1 cellular context compared by ENCODE assay signal in the genomic region with DNA sequence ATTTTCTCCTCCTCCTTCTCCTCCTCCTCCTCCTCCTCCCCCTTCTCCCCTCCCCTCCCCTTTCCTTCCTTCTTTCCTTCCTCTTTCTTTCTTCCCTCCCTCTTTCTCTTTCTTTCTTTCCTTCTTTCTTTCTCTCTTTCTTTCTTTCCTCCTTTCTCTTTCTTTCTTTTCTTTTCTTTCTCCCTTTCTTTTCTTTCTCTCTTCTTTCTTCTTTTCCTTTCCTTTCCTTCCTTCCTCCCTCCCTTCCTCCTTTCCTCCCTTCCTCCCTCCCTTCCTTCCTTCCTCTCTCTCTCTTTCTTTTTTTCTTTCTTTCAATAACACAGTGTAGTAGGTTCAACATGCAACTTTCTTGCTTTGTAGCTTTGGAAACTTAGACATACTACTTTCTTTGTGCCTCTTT.
TF ChIP-seq lines count a peak whose summit lies in the region.

No MANE protein-coding gene starts in this region.

TF ChIP-seq in GM23338, 12 proteins besides CTCF, POLR2A, EP300 and RAD21 (continued from another document):
- TF ChIP-seq, protein P1, sequence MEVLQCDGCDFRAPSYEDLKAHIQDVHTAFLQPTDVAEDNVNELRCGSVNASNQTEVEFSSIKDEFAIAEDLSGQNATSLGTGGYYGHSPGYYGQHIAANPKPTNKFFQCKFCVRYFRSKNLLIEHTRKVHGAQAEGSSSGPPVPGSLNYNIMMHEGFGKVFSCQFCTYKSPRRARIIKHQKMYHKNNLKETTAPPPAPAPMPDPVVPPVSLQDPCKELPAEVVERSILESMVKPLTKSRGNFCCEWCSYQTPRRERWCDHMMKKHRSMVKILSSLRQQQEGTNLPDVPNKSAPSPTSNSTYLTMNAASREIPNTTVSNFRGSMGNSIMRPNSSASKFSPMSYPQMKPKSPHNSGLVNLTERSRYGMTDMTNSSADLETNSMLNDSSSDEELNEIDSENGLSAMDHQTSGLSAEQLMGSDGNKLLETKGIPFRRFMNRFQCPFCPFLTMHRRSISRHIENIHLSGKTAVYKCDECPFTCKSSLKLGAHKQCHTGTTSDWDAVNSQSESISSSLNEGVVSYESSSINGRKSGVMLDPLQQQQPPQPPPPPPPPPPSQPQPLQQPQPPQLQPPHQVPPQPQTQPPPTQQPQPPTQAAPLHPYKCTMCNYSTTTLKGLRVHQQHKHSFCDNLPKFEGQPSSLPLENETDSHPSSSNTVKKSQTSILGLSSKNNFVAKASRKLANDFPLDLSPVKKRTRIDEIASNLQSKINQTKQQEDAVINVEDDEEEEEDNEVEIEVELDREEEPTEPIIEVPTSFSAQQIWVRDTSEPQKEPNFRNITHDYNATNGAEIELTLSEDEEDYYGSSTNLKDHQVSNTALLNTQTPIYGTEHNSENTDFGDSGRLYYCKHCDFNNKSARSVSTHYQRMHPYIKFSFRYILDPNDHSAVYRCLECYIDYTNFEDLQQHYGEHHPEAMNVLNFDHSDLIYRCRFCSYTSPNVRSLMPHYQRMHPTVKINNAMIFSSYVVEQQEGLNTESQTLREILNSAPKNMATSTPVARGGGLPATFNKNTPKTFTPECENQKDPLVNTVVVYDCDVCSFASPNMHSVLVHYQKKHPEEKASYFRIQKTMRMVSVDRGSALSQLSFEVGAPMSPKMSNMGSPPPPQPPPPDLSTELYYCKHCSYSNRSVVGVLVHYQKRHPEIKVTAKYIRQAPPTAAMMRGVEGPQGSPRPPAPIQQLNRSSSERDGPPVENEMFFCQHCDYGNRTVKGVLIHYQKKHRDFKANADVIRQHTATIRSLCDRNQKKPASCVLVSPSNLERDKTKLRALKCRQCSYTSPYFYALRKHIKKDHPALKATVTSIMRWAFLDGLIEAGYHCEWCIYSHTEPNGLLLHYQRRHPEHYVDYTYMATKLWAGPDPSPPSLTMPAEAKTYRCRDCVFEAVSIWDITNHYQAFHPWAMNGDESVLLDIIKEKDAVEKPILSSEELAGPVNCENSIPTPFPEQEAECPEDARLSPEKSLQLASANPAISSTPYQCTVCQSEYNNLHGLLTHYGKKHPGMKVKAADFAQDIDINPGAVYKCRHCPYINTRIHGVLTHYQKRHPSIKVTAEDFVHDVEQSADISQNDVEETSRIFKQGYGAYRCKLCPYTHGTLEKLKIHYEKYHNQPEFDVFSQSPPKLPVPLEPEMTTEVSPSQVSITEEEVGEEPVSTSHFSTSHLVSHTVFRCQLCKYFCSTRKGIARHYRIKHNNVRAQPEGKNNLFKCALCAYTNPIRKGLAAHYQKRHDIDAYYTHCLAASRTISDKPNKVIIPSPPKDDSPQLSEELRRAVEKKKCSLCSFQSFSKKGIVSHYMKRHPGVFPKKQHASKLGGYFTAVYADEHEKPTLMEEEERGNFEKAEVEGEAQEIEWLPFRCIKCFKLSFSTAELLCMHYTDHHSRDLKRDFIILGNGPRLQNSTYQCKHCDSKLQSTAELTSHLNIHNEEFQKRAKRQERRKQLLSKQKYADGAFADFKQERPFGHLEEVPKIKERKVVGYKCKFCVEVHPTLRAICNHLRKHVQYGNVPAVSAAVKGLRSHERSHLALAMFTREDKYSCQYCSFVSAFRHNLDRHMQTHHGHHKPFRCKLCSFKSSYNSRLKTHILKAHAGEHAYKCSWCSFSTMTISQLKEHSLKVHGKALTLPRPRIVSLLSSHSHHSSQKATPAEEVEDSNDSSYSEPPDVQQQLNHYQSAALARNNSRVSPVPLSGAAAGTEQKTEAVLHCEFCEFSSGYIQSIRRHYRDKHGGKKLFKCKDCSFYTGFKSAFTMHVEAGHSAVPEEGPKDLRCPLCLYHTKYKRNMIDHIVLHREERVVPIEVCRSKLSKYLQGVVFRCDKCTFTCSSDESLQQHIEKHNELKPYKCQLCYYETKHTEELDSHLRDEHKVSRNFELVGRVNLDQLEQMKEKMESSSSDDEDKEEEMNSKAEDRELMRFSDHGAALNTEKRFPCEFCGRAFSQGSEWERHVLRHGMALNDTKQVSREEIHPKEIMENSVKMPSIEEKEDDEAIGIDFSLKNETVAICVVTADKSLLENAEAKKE (CRISPR knock-in tag; IDR thresholded peaks at IDR 0.05) = no peak
- no peak for TF ChIP-seq NANOG (IDR thresholded peaks at IDR 0.05; ENCODE audit: borderline replicate concordance)
- TF ChIP-seq EZH2 (IDR thresholded peaks at IDR 0.05; ENCODE audit: low read depth, unreplicated experiment) = no peak
- TF ChIP-seq EZH2phosphoT487 (IDR thresholded peaks at IDR 0.05; ENCODE audit: unreplicated experiment) = no peak
- TF ChIP-seq ZNF114 (CRISPR knock-in tag; IDR thresholded peaks at IDR 0.05) = no peak
- TF ChIP-seq POLR2AphosphoS5 (IDR thresholded peaks at IDR 0.05; ENCODE audit: low read depth) = no peak
- TF ChIP-seq ZNF331 (CRISPR knock-in tag; IDR thresholded peaks at IDR 0.05; ENCODE audit: low read depth) = no peak
- TF ChIP-seq, protein P2, sequence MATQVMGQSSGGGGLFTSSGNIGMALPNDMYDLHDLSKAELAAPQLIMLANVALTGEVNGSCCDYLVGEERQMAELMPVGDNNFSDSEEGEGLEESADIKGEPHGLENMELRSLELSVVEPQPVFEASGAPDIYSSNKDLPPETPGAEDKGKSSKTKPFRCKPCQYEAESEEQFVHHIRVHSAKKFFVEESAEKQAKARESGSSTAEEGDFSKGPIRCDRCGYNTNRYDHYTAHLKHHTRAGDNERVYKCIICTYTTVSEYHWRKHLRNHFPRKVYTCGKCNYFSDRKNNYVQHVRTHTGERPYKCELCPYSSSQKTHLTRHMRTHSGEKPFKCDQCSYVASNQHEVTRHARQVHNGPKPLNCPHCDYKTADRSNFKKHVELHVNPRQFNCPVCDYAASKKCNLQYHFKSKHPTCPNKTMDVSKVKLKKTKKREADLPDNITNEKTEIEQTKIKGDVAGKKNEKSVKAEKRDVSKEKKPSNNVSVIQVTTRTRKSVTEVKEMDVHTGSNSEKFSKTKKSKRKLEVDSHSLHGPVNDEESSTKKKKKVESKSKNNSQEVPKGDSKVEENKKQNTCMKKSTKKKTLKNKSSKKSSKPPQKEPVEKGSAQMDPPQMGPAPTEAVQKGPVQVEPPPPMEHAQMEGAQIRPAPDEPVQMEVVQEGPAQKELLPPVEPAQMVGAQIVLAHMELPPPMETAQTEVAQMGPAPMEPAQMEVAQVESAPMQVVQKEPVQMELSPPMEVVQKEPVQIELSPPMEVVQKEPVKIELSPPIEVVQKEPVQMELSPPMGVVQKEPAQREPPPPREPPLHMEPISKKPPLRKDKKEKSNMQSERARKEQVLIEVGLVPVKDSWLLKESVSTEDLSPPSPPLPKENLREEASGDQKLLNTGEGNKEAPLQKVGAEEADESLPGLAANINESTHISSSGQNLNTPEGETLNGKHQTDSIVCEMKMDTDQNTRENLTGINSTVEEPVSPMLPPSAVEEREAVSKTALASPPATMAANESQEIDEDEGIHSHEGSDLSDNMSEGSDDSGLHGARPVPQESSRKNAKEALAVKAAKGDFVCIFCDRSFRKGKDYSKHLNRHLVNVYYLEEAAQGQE (IDR thresholded peaks at IDR 0.05; ENCODE audit: unreplicated experiment) = no peak
- no peak for TF ChIP-seq CREB1 (CRISPR knock-in tag; IDR thresholded peaks at IDR 0.05; ENCODE audit: low read depth)
